Comparison of ENCODE assay signal across 2 cellular contexts in genomic region chr9:133239533-133240090, GRCh38.
TF ChIP-seq lines count a peak whose summit lies in the region.

No MANE protein-coding gene starts in this region.

TF ChIP-seq in WTC11, 78 proteins besides CTCF, POLR2A, EP300 and RAD21 (continued from another document):
- TF ChIP-seq GRHL2 (CRISPR knock-in tag; IDR thresholded peaks at IDR 0.05; ENCODE audit: insufficient replicate concordance, severe bottlenecking) (no peak), STAT6 (CRISPR knock-in tag; conservative IDR thresholded peaks at IDR 0.05; ENCODE audit: low read depth) (no peak), ZBTB43 (CRISPR knock-in tag; IDR thresholded peaks at IDR 0.05) (no peak), ZNF671 (CRISPR knock-in tag; IDR thresholded peaks at IDR 0.05) (no peak), ZNF423 (CRISPR knock-in tag; IDR thresholded peaks at IDR 0.05) (no peak), CREB1 (CRISPR knock-in tag; IDR thresholded peaks at IDR 0.05) (no peak), USF2 (CRISPR knock-in tag; IDR thresholded peaks at IDR 0.05) (no peak), MAX (CRISPR knock-in tag; IDR thresholded peaks at IDR 0.05) (no peak), FOXP1 (CRISPR knock-in tag; IDR thresholded peaks at IDR 0.05; ENCODE audit: borderline replicate concordance) (no peak), MXD4 (CRISPR knock-in tag; IDR thresholded peaks at IDR 0.05; ENCODE audit: borderline replicate concordance) (no peak), PREB (CRISPR knock-in tag; IDR thresholded peaks at IDR 0.05; ENCODE audit: borderline replicate concordance) (no peak)

TF ChIP-seq in HepG2, 621 proteins besides CTCF, POLR2A, EP300 and RAD21:
- TF ChIP-seq ZBTB33 (CRISPR knock-in tag; IDR thresholded peaks at IDR 0.05) (no peak), FOXP4 (CRISPR knock-in tag; IDR thresholded peaks at IDR 0.05) (0 out of 2 replicates have a peak, but pooled peaks have one; percentile 6), CEBPG (CRISPR knock-in tag; IDR thresholded peaks at IDR 0.05) (no peak), JUNB (CRISPR knock-in tag; IDR thresholded peaks at IDR 0.05; ENCODE audit: borderline replicate concordance) (0 out of 2 replicates have a peak, but pooled peaks have one; percentile 12), MEIS1 (CRISPR knock-in tag; IDR thresholded peaks at IDR 0.05; ENCODE audit: borderline replicate concordance) (no peak), BRD4 (CRISPR knock-in tag; IDR thresholded peaks at IDR 0.05) (no peak), GATA4 (IDR thresholded peaks at IDR 0.05; ENCODE audit: borderline replicate concordance, low read depth) (no peak), HNF4A (CRISPR knock-in tag; IDR thresholded peaks at IDR 0.05) (no peak; the same call in 1 of the 2 replicates)
TF ChIP-seq in HepG2: peak in this region for 2.
